Comparison of ENCODE assay signal across 8 cellular contexts in genomic region chr5:320524-321232, GRCh38. TPM values are rescaled to one million over a fixed set of nuclear protein-coding genes. Genes with fewer than 3 reads are reported as not detected.
DNase-seq lines count a peak whose midpoint lies in the region; ATAC-seq and TF ChIP-seq lines count a peak whose summit lies in the region.

No MANE protein-coding gene starts in this region.

- ATAC-seq in HG02870 (IDR thresholded peaks at IDR 0.05; ENCODE audit: unreplicated experiment) = peak; percentile 3
- ATAC-seq in central memory CD8-positive, alpha-beta T cell (replicated peaks; ENCODE audit: extremely low read depth, poor library complexity, severe bottlenecking) = no peak

- no peak for TF ChIP-seq CTCF in neural crest cell (conservative IDR thresholded peaks at IDR 0.05)

- H3K27ac ChIP-seq in CD8-positive, alpha-beta memory T cell (ENCODE audit: low read depth, low read length) = no peak overlapping the region

- no peaks in the 10 kb centered on the region for H3K9me3 Mint-ChIP-seq in CD8-positive, alpha-beta memory T cell
- H3K9me3 Mint-ChIP-seq in central memory CD8-positive, alpha-beta T cell = no peaks in the 10 kb centered on the region
- no peaks in the 10 kb centered on the region for H3K9me3 Mint-ChIP-seq in neural crest cell

- peak overlapping the region in 2 of 8 donors; percentile 56 to 58 for H3K27ac Mint-ChIP-seq in CD8-positive, alpha-beta memory T cell
- peak overlapping the region; percentile 62 for H3K27ac Mint-ChIP-seq in central memory CD8-positive, alpha-beta T cell (ENCODE audit: low read depth)
- no peak overlapping the region for H3K27ac Mint-ChIP-seq in neural crest cell (ENCODE audit: unreplicated experiment)

- no peak overlapping the region for H3K4me3 ChIP-seq in CD8-positive, alpha-beta memory T cell (ENCODE audit: low read length)

- no peaks in the 10 kb centered on the region for H3K4me1 ChIP-seq in CD8-positive, alpha-beta memory T cell (ENCODE audit: insufficient read depth, low read length)

- H3K27me3 Mint-ChIP-seq in CD8-positive, alpha-beta memory T cell = peaks cover 24 to 28% of the 10 kb centered on the region in 2 donors
- H3K27me3 Mint-ChIP-seq in central memory CD8-positive, alpha-beta T cell = peaks cover 35% of the 10 kb centered on the region
- H3K27me3 Mint-ChIP-seq in neural crest cell (ENCODE audit: low read depth) = peaks cover 63% of the 10 kb centered on the region

- DNase-seq in CD8-positive, alpha-beta memory T cell = no peak
- DNase-seq in central memory CD8-positive, alpha-beta T cell (ENCODE audit: low spot score in 2 of 2) = no peak
- DNase-seq in neural crest cell (ENCODE audit: low read depth, low spot score) (no peak), kidney tubule cell (ENCODE audit: low spot score) (no peak), AML-193 (lab: John Stamatoyannopoulos, UW) (no peak), DMS153 (lab: John Stamatoyannopoulos, UW) (no peak), medulla oblongata (ENCODE audit: extremely low spot score) (no peak)

- peaks cover 0 to 11% (median 0%) of the 10 kb centered on the region in 3 donors for H3K36me3 Mint-ChIP-seq in CD8-positive, alpha-beta memory T cell
- H3K36me3 Mint-ChIP-seq in central memory CD8-positive, alpha-beta T cell (ENCODE audit: insufficient read depth) = peaks cover 2% of the 10 kb centered on the region
- no peaks in the 10 kb centered on the region for H3K36me3 Mint-ChIP-seq in neural crest cell (ENCODE audit: low read depth)

- peaks cover 2 to 28% (median 5%) of the 10 kb centered on the region in 3 donors for H3K4me1 Mint-ChIP-seq in CD8-positive, alpha-beta memory T cell
- H3K4me1 Mint-ChIP-seq in central memory CD8-positive, alpha-beta T cell = peaks cover 8% of the 10 kb centered on the region
- peaks cover 4% of the 10 kb centered on the region for H3K4me1 Mint-ChIP-seq in neural crest cell

- CTCF ChIA-PET in CD8-positive, alpha-beta memory T cell (lab: Charles Lee) = interaction anchor here (1.3 kb wide), 1 partner anchor 104 kb away, joined by 3 read pairs; no protein-coding TSS in a partner anchor

- H3K27me3 ChIP-seq in CD8-positive, alpha-beta memory T cell (ENCODE audit: insufficient read depth, low read length, poor library complexity, severe bottlenecking) = peaks cover 12% of the 10 kb centered on the region

- H3K4me3 Mint-ChIP-seq in CD8-positive, alpha-beta memory T cell = peak overlapping the region in 5 of 7 donors; percentile 44 to 67 (median 54)
- H3K4me3 Mint-ChIP-seq in central memory CD8-positive, alpha-beta T cell = peak overlapping the region; percentile 67
- peak overlapping the region; percentile 74 for H3K4me3 Mint-ChIP-seq in neural crest cell

- H3K9me3 ChIP-seq in CD8-positive, alpha-beta memory T cell (ENCODE audit: low read length) = no peaks in the 10 kb centered on the region

- POLR2A ChIA-PET in CD8-positive, alpha-beta memory T cell (lab: Charles Lee) = no interaction called here

- H3K36me3 ChIP-seq in CD8-positive, alpha-beta memory T cell (ENCODE audit: insufficient read depth, low read length) = no peaks in the 10 kb centered on the region

RNA-seq across cellular contexts. Expression of gene AHRR, which starts 0.8 kb away (rescaled TPM):
- 10 to 100 TPM; 31.7 to 38.2 TPM for total RNA-seq in CD8-positive, alpha-beta memory T cell
- not detected for polyA plus RNA-seq in CD8-positive, alpha-beta memory T cell
- total RNA-seq in neural crest cell = 1.0 and 1.3 TPM in 2 replicates

RNA-seq across cellular contexts. Expression of gene PDCD6, which starts 49.2 kb away (rescaled TPM):
- total RNA-seq in CD8-positive, alpha-beta memory T cell = 100 to 1,000 TPM in 1 of 2 experiments, 10 to 100 TPM in 1; 100.0 to 105 TPM
- polyA plus RNA-seq in CD8-positive, alpha-beta memory T cell = 194 TPM
- total RNA-seq in neural crest cell = 76.8 and 81.6 TPM in 2 replicates

Comparison
In these comparisons a context has a peak if more than half of its experiments do, and no peak if none do; other contexts are left out.
1. RNA of gene AHRR, which starts 0.8 kb away (total RNA-seq): 31.7 to 38.2 TPM in CD8-positive, alpha-beta memory T cell; 1.0 to 1.3 TPM in neural crest cell; every median in the first group is over 10 times any median in the second.
2. Peak in every context shown above with its lines, with median percentiles within 50 percentile points of each other: H3K4me3 Mint-ChIP-seq.